In genomic region chr7:122605929-122606328, GRCh38 we compare ENCODE assay signal across 3 cellular contexts.
TF ChIP-seq lines count a peak whose summit lies in the region.

No MANE protein-coding gene starts in this region.

TF ChIP-seq in HepG2, 621 proteins besides CTCF, POLR2A, EP300 and RAD21:
- TF ChIP-seq NFE2 (CRISPR knock-in tag; IDR thresholded peaks at IDR 0.05) (no peak), ATF7 (IDR thresholded peaks at IDR 0.05) (peak; percentile 84), ATF7 (CRISPR knock-in tag; IDR thresholded peaks at IDR 0.05) (no peak), CEBPB (IDR thresholded peaks at IDR 0.05; ENCODE audit: borderline replicate concordance, low read depth, low read length) (peak; percentile 24; the same call in 1 of the 2 replicates)

TF ChIP-seq in GM12878, 131 proteins besides CTCF, POLR2A, EP300 and RAD21:
- TF ChIP-seq EZH2 (IDR thresholded peaks at IDR 0.05; ENCODE audit: borderline replicate concordance, control insufficient read depth, low read depth, low read length) (no peak), NFXL1 (IDR thresholded peaks at IDR 0.05; ENCODE audit: borderline replicate concordance) (no peak), ATF7 (IDR thresholded peaks at IDR 0.05; ENCODE audit: low read depth) (peak; percentile 58; the same call in 1 of the 2 replicates), RCOR1 (conservative IDR thresholded peaks at IDR 0.05; ENCODE audit: low read depth, low read length) (no peak), RBBP5 (conservative IDR thresholded peaks at IDR 0.05) (no peak), STAT3 (IDR thresholded peaks at IDR 0.05; ENCODE audit: low read depth, low read length) (no peak), CBX5 (IDR thresholded peaks at IDR 0.05; ENCODE audit: low read depth) (no peak), CEBPB (IDR thresholded peaks at IDR 0.05; ENCODE audit: borderline replicate concordance in 1 of 2, low read depth in 2 of 2, low read length in 2 of 2) (no peak)
- TF ChIP-seq, protein P1, sequence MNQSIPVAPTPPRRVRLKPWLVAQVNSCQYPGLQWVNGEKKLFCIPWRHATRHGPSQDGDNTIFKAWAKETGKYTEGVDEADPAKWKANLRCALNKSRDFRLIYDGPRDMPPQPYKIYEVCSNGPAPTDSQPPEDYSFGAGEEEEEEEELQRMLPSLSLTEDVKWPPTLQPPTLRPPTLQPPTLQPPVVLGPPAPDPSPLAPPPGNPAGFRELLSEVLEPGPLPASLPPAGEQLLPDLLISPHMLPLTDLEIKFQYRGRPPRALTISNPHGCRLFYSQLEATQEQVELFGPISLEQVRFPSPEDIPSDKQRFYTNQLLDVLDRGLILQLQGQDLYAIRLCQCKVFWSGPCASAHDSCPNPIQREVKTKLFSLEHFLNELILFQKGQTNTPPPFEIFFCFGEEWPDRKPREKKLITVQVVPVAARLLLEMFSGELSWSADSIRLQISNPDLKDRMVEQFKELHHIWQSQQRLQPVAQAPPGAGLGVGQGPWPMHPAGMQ (IDR thresholded peaks at IDR 0.05; ENCODE audit: borderline replicate concordance) = no peak

TF ChIP-seq in K562, 482 proteins besides CTCF, POLR2A, EP300 and RAD21:
- no peak for TF ChIP-seq ZNF699 (CRISPR knock-in tag; IDR thresholded peaks at IDR 0.05; ENCODE audit: insufficient replicate concordance)
- no peak for TF ChIP-seq EZH2 (IDR thresholded peaks at IDR 0.05; ENCODE audit: borderline replicate concordance, low read depth, low read length)
- TF ChIP-seq ATF3 (IDR thresholded peaks at IDR 0.05) = peak; percentile 51; the same call in 1 of the 2 replicates
- TF ChIP-seq ATF3 (CRISPR knock-in tag; conservative IDR thresholded peaks at IDR 0.05) = no peak
- no peak for TF ChIP-seq CBX3 (IDR thresholded peaks at IDR 0.05; ENCODE audit: borderline replicate concordance in 1 of 2, low read length in 2 of 2)
